Comparison of ENCODE assay signal across 8 cellular contexts in the genomic region with DNA sequence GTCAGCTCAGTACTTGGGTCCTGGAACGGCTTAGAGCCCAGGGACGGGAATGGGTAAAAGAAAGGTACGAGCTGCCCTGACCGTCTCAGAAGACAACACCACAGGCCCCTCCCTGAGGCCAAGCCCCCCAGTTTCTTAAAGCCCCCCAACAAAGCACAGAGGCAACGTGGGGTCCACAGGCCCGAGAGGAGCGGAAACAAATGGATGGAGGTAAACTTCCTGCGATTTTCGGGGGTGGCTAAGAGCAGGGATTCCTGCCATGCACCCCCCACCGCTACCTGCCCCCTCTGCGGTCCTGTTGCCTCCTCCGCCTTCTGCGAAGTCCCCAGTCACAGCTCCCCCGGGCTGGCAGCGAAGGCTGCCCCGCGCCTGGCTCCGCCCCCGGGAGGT. TPM values are rescaled to one million over a fixed set of nuclear protein-coding genes. Genes with fewer than 3 reads are reported as not detected.
DNase-seq lines count a peak whose midpoint lies in the region; ATAC-seq, FAIRE-seq and TF ChIP-seq lines count a peak whose summit lies in the region.

No MANE protein-coding gene starts in this region.

- peak; percentile 89 for DNase-seq in GM03348 (ENCODE audit: low spot score)
- no peak for DNase-seq in Panc1 (ENCODE audit: low read depth, low spot score)
- no peak for DNase-seq in H1 (ENCODE audit: low read depth in 1 of 2, low spot score in 2 of 2)
- no peak for DNase-seq in uterus
- DNase-seq in NCI-H1694 treated with DMSO at 0.1 percent for 48 hours (lab: John Stamatoyannopoulos, UW) = no peak

- ATAC-seq in Panc1 (peak; percentile 25; the same call in 1 of the 2 replicates), HG03378 (IDR thresholded peaks at IDR 0.05; ENCODE audit: unreplicated experiment) (no peak), GM19035 (IDR thresholded peaks at IDR 0.05; ENCODE audit: unreplicated experiment) (no peak)

- in situ Hi-C loops in Panc1 (cut with HindIII; ENCODE audit: low pct_unique_long_range_greater_than_20kb, low sequenced_read_pairs) = no loop called here

- WGBS in H1 (ENCODE audit: extremely low coverage in 1 of 2, insufficient coverage in 1 of 2, insufficient read length in 1 of 2, insufficient replicate concordance in 2 of 2, low coverage in 1 of 2, low lambda C conversion rate in 2 of 2, missing lambda C conversion rate in 1 of 2), 2 experiments = 23% methylated on average over 13 of the region's 19 CpGs; no CpG with 5 or more reads in 1 of the 2 experiments

- TF ChIP-seq POLR2A in H1 (IDR thresholded peaks at IDR 0.05; ENCODE audit: control extremely low read depth in 1 of 2, low read depth in 2 of 2, low read length in 2 of 2) = no peak
- no peak for TF ChIP-seq POLR2A in uterus (IDR thresholded peaks at IDR 0.05)

- H2BK5ac ChIP-seq in H1 (ENCODE audit: low read depth, low read length) = no peak overlapping the region

- no peak overlapping the region for H2BK12ac ChIP-seq in H1 (ENCODE audit: low read depth, low read length)

- BruUV-seq in Panc1 (replicated peaks; lab: Mats Ljungman, UMichigan) = no TSS peak

- H3K27me3 ChIP-seq in Panc1 (ENCODE audit: control insufficient read depth, insufficient read depth, low read length) (no peaks in the 10 kb centered on the region), H1 (replicated peaks in 1 of 4; ENCODE audit: control insufficient read depth in 3 of 4, extremely low read depth in 1 of 4, insufficient read depth in 3 of 4, low read length in 3 of 4) (no peaks in the 10 kb centered on the region; a peak in 1 of 7 replicates), muscle layer of colon (ENCODE audit: control insufficient read depth in 1 of 2, insufficient read depth in 2 of 2, low read length in 2 of 2) (no peaks in the 10 kb centered on the region), uterus (no peaks in the 10 kb centered on the region)

- no peak overlapping the region for H2BK120ac ChIP-seq in H1 (replicated peaks; ENCODE audit: low read depth, low read length)

- H3K14ac ChIP-seq in H1 (ENCODE audit: insufficient read length) = no peak overlapping the region

- peak overlapping the region; percentile 71 to 91 for H3K4me2 ChIP-seq in H1 (ENCODE audit: insufficient read depth in 1 of 2, low read depth in 2 of 2, low read length in 2 of 2)

- no peak overlapping the region for H2AFZ ChIP-seq in H1 (ENCODE audit: low read length)

- H2AK5ac ChIP-seq in H1 (ENCODE audit: low read depth, low read length) = no peak overlapping the region

- FAIRE-seq in H1 (lab: Jason Lieb, UNC) = no peak

- peaks cover 48 to 64% of the 10 kb centered on the region in 2 experiments for H4K20me1 ChIP-seq in H1 (replicated peaks in 1 of 2; ENCODE audit: control insufficient read depth in 1 of 2, insufficient read depth in 2 of 2, low read length in 2 of 2)

- no peak overlapping the region for H4K8ac ChIP-seq in H1 (ENCODE audit: extremely low read depth, insufficient read depth, low read length)

- no peak overlapping the region for H3K23ac ChIP-seq in H1 (ENCODE audit: insufficient read length)

- H3K4me1 ChIP-seq in Panc1 (ENCODE audit: control insufficient read depth, insufficient read depth, low read length) = no peaks in the 10 kb centered on the region
- peaks cover 0 to 27% (median 18%) of the 10 kb centered on the region in 4 experiments; a peak in 6 of 7 replicates for H3K4me1 ChIP-seq in H1 (replicated peaks in 1 of 4; ENCODE audit: control insufficient read depth in 3 of 4, insufficient read depth in 4 of 4, low read length in 3 of 4)
- H3K4me1 ChIP-seq in muscle layer of colon (ENCODE audit: insufficient read depth, low read length) = peaks cover 31% of the 10 kb centered on the region
- H3K4me1 ChIP-seq in uterus = peaks cover 4 to 35% of the 10 kb centered on the region in 2 donors

- no peaks in the 10 kb centered on the region for H3K9me3 ChIP-seq in Panc1 (ENCODE audit: control insufficient read depth, insufficient read depth, low read depth, low read length)
- no peaks in the 10 kb centered on the region for H3K9me3 ChIP-seq in H1 (ENCODE audit: insufficient read depth in 2 of 2, low read depth in 1 of 2, low read length in 1 of 2)
- H3K9me3 ChIP-seq in muscle layer of colon (ENCODE audit: low read length) = no peaks in the 10 kb centered on the region
- H3K9me3 ChIP-seq in uterus = no peaks in the 10 kb centered on the region

- no peak overlapping the region for H2BK20ac ChIP-seq in H1 (ENCODE audit: low read length)

- no peak overlapping the region for H3K56ac ChIP-seq in H1 (replicated peaks; ENCODE audit: insufficient read length, low read depth, low read length)

- H4K91ac ChIP-seq in H1 (replicated peaks; ENCODE audit: insufficient read length, low read length) = no peak overlapping the region

- H3K36me3 ChIP-seq in Panc1 (ENCODE audit: control insufficient read depth, insufficient read depth, low read length) (no peaks in the 10 kb centered on the region), H1 (ENCODE audit: control insufficient read depth in 2 of 4, insufficient read depth in 4 of 4, low read length in 3 of 4) (no peaks in the 10 kb centered on the region), muscle layer of colon (ENCODE audit: insufficient read depth, low read length) (no peaks in the 10 kb centered on the region), uterus (no peaks in the 10 kb centered on the region)

- peaks cover 10 to 69% of the 10 kb centered on the region in 2 experiments for H3K79me2 ChIP-seq in H1 (ENCODE audit: control insufficient read depth in 1 of 2, insufficient read depth in 2 of 2, low read length in 2 of 2)

- TF ChIP-seq EP300 in H1 (IDR thresholded peaks at IDR 0.05; ENCODE audit: borderline replicate concordance in 1 of 2, low read depth in 2 of 2, low read length in 2 of 2) = no peak

- peak overlapping the region; percentile 53 to 62 for H3K4me3 ChIP-seq in Panc1 (ENCODE audit: low read depth in 2 of 2, low read length in 2 of 2)
- H3K4me3 ChIP-seq in H1 (ENCODE audit: extremely low read depth in 1 of 4, insufficient read depth in 2 of 4, low read depth in 3 of 4, low read length in 4 of 4) = peak overlapping the region; percentile 44 to 96 (median 61)
- H3K4me3 ChIP-seq in muscle layer of colon (ENCODE audit: low read depth in 1 of 2, low read length in 2 of 2) = peak overlapping the region; percentile 73 to 79
- H3K4me3 ChIP-seq in uterus = peak overlapping the region; percentile 72 to 95

- H3K9ac ChIP-seq in H1 (replicated peaks in 1 of 4; ENCODE audit: extremely low read depth in 1 of 4, low read depth in 3 of 4, low read length in 3 of 4) (peak overlapping the region in 1 of 4 experiments; percentile 42; a peak in 2 of 7 replicates), muscle layer of colon (ENCODE audit: low read length) (peak overlapping the region; percentile 42)

- TF ChIP-seq CTCF in Panc1 (IDR thresholded peaks at IDR 0.05) = no peak
- TF ChIP-seq CTCF in H1 (IDR thresholded peaks at IDR 0.05; ENCODE audit: control extremely low read depth in 1 of 3, insufficient read depth in 1 of 3, low read depth in 1 of 3, low read length in 3 of 3) = no peak
- TF ChIP-seq CTCF in uterus (IDR thresholded peaks at IDR 0.05) = no peak

- H3K4ac ChIP-seq in H1 (replicated peaks; ENCODE audit: insufficient read length, low read depth, low read length) = no peak overlapping the region

- no peak overlapping the region for H4K5ac ChIP-seq in H1 (ENCODE audit: insufficient read length, low read depth, low read length)

- H3K79me1 ChIP-seq in H1 (ENCODE audit: low read depth, low read length) = peaks cover 41% of the 10 kb centered on the region

- H3K18ac ChIP-seq in H1 (ENCODE audit: extremely low read depth, low read length) = no peak overlapping the region

- H3K27ac ChIP-seq in Panc1 (ENCODE audit: low read length) = peak overlapping the region; percentile 9; the same call in 1 of the 2 replicates
- H3K27ac ChIP-seq in H1 (ENCODE audit: low read depth, low read length) = no peak overlapping the region
- H3K27ac ChIP-seq in muscle layer of colon (ENCODE audit: low read depth, low read length) = peak overlapping the region; percentile 44
- H3K27ac ChIP-seq in uterus = peak overlapping the region; percentile 89 to 95

- no peak for TF ChIP-seq RAD21 in H1 (IDR thresholded peaks at IDR 0.05 in 1 of 2, conservative IDR thresholded peaks at IDR 0.05 in 1 of 2; ENCODE audit: low read depth in 2 of 2, low read length in 2 of 2)

- POLR2A ChIA-PET in Panc1 (lab: Charles Lee) = no interaction called here
- POLR2A ChIA-PET in H1 (lab: Charles Lee; ENCODE audit: partially characterized antibody) = interaction anchor here (0.9 to 4.9 kb wide), 7 partner anchors 8 to 47 kb away, joined by 3 to 24 read pairs (median 4); a partner anchor contains a TSS

- intact Hi-C loops in Panc1 (cut with micrococcal nuclease; ENCODE audit: unreplicated experiment) = no loop called here
- intact Hi-C loops in uterus (cut with DNase I; ENCODE audit: low total_unique reads) = no loop called here

- H3K23me2 ChIP-seq in H1 (ENCODE audit: low read depth, low read length) = peaks cover 12% of the 10 kb centered on the region; the same call in 1 of the 2 replicates

- no peak overlapping the region for H2BK15ac ChIP-seq in H1 (ENCODE audit: low read length)

- CTCF ChIA-PET in Panc1 (lab: Charles Lee) (interaction anchor here (0.6 kb wide), 1 partner anchor 57 kb away, joined by 7 read pairs; no protein-coding TSS in a partner anchor), H1 (lab: Charles Lee; ENCODE audit: partially characterized antibody) (interaction anchor here (0.7 to 1.7 kb wide), 5 partner anchors 10 to 1304 kb away, joined by 3 to 7 read pairs (median 3); no protein-coding TSS in a partner anchor)

TF ChIP-seq in H1, 55 proteins besides CTCF, POLR2A, EP300 and RAD21:
- TF ChIP-seq TCF12 (IDR thresholded peaks at IDR 0.05; ENCODE audit: low read depth, low read length) = no peak
- TF ChIP-seq RFX5 (IDR thresholded peaks at IDR 0.05; ENCODE audit: borderline replicate concordance, low read depth, low read length) = no peak
- no peak for TF ChIP-seq RNF2 (IDR thresholded peaks at IDR 0.05; ENCODE audit: borderline replicate concordance, low read depth, low read length, missing control alignments, poor library complexity, severe bottlenecking)
- TF ChIP-seq SAP30 (IDR thresholded peaks at IDR 0.05; ENCODE audit: insufficient read depth, insufficient replicate concordance, low read length) = no peak
- TF ChIP-seq CREB1 (IDR thresholded peaks at IDR 0.05) = no peak
- no peak for TF ChIP-seq ASH2L (IDR thresholded peaks at IDR 0.05; ENCODE audit: low read length)
TF ChIP-seq in H1: peak in this region for 0.

RNA-seq across cellular contexts. Expression of a gene that starts 48.2 kb away (rescaled TPM):
- total RNA-seq in Panc1 (2021; ENCODE audit: unreplicated experiment) (85.4 TPM), uterus (100 to 1,000 TPM in 2 of 4 donors, 10 to 100 TPM in 2; 52.8 to 304 (median 125) TPM)
- 65.9 TPM for polyA plus RNA-seq in Panc1 (2012; ENCODE audit: insufficient read length)
- 218 and 223 TPM in 2 replicates for total RNA-seq in H1 (2021; fragmentation: NEBNext Ultra II Directional; extraction: Animal tissue kit (Norgen Biotek cat#: 25700))
- polyA plus RNA-seq in H1 (2011; rRNA removed) = 96.8 and 146 TPM in 2 replicates
- 87.7 TPM for polyA plus RNA-seq in H1 (2011; cell fraction: cytosol; rRNA removed)
- polyA plus RNA-seq in H1 (2011; cell fraction: nucleus; rRNA removed) = 278 TPM
- polyA plus RNA-seq in H1 (2012, experiment 1 of 2) = 73.0 to 132 TPM (median 116 TPM) in 4 replicates
- polyA plus RNA-seq in H1 (2012, experiment 2 of 2) = 60.0 TPM
- 124 TPM for polyA plus RNA-seq in H1 (2013, experiment 1 of 2)
- polyA plus RNA-seq in H1 (2013, experiment 2 of 2) = 122 TPM
- polyA minus RNA-seq in H1 (2011; rRNA and poly(A)+ RNA removed) = 192 and 241 TPM in 2 replicates
- polyA minus RNA-seq in H1 (2011; cell fraction: cytosol; rRNA and poly(A)+ RNA removed) = 212 TPM
- polyA minus RNA-seq in H1 (2011; cell fraction: nucleus; rRNA and poly(A)+ RNA removed) = 157 TPM
